In the genomic region with DNA sequence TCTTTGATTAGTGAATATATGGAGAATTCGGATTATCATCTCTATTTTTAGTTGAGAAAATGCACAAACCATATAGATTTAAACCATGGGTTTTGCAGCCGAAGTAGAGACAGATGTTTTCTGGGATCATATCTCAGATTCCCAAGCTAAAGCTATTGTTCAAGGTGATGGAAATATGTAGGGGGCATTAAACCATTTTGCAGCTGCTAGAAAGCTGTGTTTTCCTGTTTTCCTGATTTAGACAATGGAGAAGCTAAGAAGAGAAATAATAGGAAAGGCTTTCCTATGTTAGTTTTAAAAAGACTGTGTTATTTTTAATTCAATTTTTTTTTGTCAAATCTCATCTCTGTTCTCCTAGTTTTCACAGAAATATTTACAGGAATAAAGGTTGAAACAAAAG, we compare ENCODE assay signal across 1 cellular context.
TF ChIP-seq lines count a peak whose summit lies in the region.

No MANE protein-coding gene starts in this region.

TF ChIP-seq in endothelial cell of umbilical vein, 7 proteins besides CTCF, POLR2A, EP300 and RAD21:
- no peak for TF ChIP-seq JUN (IDR thresholded peaks at IDR 0.05; ENCODE audit: borderline replicate concordance, insufficient read depth, insufficient read length, low read depth)
- TF ChIP-seq, protein P1, sequence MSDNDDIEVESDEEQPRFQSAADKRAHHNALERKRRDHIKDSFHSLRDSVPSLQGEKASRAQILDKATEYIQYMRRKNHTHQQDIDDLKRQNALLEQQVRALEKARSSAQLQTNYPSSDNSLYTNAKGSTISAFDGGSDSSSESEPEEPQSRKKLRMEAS (IDR thresholded peaks at IDR 0.05; ENCODE audit: insufficient read depth, insufficient read length), result no peak
